5 cellular contexts compared by ENCODE assay signal in the genomic region with DNA sequence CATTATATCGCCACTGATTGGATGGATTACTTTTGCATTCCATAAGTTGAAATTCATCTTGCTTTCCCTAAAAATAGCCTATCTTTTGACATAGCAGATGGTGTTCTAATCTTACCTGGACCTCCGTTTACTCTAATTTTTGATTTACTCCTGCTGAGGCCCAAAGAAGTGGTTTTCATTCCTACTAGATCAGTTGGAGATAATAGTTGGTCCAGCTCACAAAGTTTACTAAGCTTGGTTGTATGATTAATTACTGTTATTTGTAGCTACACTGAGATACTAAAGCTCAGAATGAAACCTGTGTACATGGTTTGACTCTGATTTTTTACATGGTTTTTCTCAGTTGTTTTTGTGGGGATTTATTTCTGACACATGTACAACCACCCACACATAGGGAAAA.
"Had no signal": no experiment of that assay in that cellular context is flagged by ENCODE, and none has a peak within 500 bp of the region (broad histone marks: within the 10 kb centered on the region; RNA-seq: fewer than 3 reads in every experiment).

No MANE protein-coding gene starts in this region.

- H3K27ac Mint-ChIP-seq: GM23338, H9 had no signal

- H3K4me3 Mint-ChIP-seq: GM23338, H9 had no signal

- H3K9me3 Mint-ChIP-seq: GM23338, H9 had no signal

- H2AFZ ChIP-seq: GM23338 had no signal

- ATAC-seq: GM23338, K562 had no signal

- DNase-seq: H9, HCEC 1CT, IMR-90 had no signal

- H3K4me2 ChIP-seq: GM23338 had no signal

- H3K4me3 ChIP-seq: GM23338, K562 had no signal
